Comparison of ENCODE assay signal across 23 cellular contexts in genomic region chr4:61068025-61068424, GRCh38.
"Had no signal": no experiment of that assay in that cellular context is flagged by ENCODE, and none has a peak within 500 bp of the region (broad histone marks: within the 10 kb centered on the region; RNA-seq: fewer than 3 reads in every experiment).

No MANE protein-coding gene starts in this region.

- H3K9me3 Mint-ChIP-seq: endodermal cell had no signal

- H3K9me3 ChIP-seq: colonic mucosa, esophagus muscularis mucosa, esophagus squamous epithelium, gastrocnemius medialis, gastroesophageal sphincter, heart left ventricle had no signal

- ATAC-seq: effector memory CD8-positive, alpha-beta T cell; esophagus mucosa; gastrocnemius medialis; gastroesophageal sphincter had no signal

- H3K27ac Mint-ChIP-seq: dendritic cell treated with granulocyte-macrophage colony-stimulating factor and Interleukin-4, amounts not matched to agents 40 ng/mL and 50 ng/mL, for 4 days; effector memory CD8-positive, alpha-beta T cell; endodermal cell had no signal

- H3K4me3 ChIP-seq: colonic mucosa, coronary artery, dorsolateral prefrontal cortex, esophagus muscularis mucosa, esophagus squamous epithelium, gastrocnemius medialis, gastroesophageal sphincter had no signal

- H3K4me3 Mint-ChIP-seq: dendritic cell treated with granulocyte-macrophage colony-stimulating factor and Interleukin-4, amounts not matched to agents 40 ng/mL and 50 ng/mL, for 4 days; effector memory CD8-positive, alpha-beta T cell; endodermal cell had no signal

- H3K36me3 ChIP-seq: colonic mucosa, esophagus muscularis mucosa, esophagus squamous epithelium, gastrocnemius medialis, gastroesophageal sphincter, heart left ventricle had no signal

- H3K27me3 Mint-ChIP-seq: dendritic cell treated with granulocyte-macrophage colony-stimulating factor and Interleukin-4, amounts not matched to agents 40 ng/mL and 50 ng/mL, for 4 days; effector memory CD8-positive, alpha-beta T cell had no signal

- DNase-seq: colonic mucosa; cortex of kidney; dermis blood vessel endothelial cell; dorsolateral prefrontal cortex; effector CD4-positive, alpha-beta T cell; effector CD8-positive, alpha-beta T cell; effector memory CD4-positive, alpha-beta T cell; effector memory CD8-positive, alpha-beta T cell; endodermal cell; erythroblast; esophagus squamous epithelium; foreskin melanocyte; gastrocnemius medialis; glutamatergic neuron; head of caudate nucleus had no signal

- H3K4me1 Mint-ChIP-seq: endodermal cell had no signal

- H3K4me1 ChIP-seq: colonic mucosa, esophagus muscularis mucosa, esophagus squamous epithelium, foreskin keratinocyte, gastrocnemius medialis, gastroesophageal sphincter, heart left ventricle had no signal

- H3K27me3 ChIP-seq: colonic mucosa, dorsolateral prefrontal cortex, esophagus muscularis mucosa, esophagus squamous epithelium, foreskin keratinocyte, gastrocnemius medialis, gastroesophageal sphincter, heart left ventricle had no signal

- H3K27ac ChIP-seq: colonic mucosa, coronary artery, epithelial cell of prostate, esophagus muscularis mucosa, esophagus squamous epithelium, foreskin keratinocyte, gastrocnemius medialis, gastroesophageal sphincter, heart left ventricle had no signal
